In genomic region chr1:51875291-51875772, GRCh38 we compare ENCODE assay signal across 11 cellular contexts. TPM values are rescaled to one million over a fixed set of nuclear protein-coding genes. Genes with fewer than 3 reads are reported as not detected.
A peak's percentile ranks its signal among the peaks of the same experiment; 100 is the strongest.
DNase-seq lines count a peak whose midpoint lies in the region; ATAC-seq and TF ChIP-seq lines count a peak whose summit lies in the region.
"Had no signal": no experiment of that assay in that cellular context is flagged by ENCODE, and none has a peak within 500 bp of the region (broad histone marks: within the 10 kb centered on the region; RNA-seq: fewer than 3 reads in every experiment).

No MANE protein-coding gene starts in this region.

- H4K20me1 ChIP-seq in MM.1S (ENCODE audit: insufficient read depth, low read length) (no peaks in the 10 kb centered on the region), osteoblast (ENCODE audit: insufficient read depth, low read length) (peaks cover 20% of the 10 kb centered on the region)

- no peaks in the 10 kb centered on the region for H3K27me3 Mint-ChIP-seq in activated CD8-positive, alpha-beta memory T cell treated with anti-CD3 and anti-CD28 coated beads, Interleukin-2, amount 10 ng/mL, durations not matched to agents 7 days and 5 days
- no peaks in the 10 kb centered on the region for H3K27me3 Mint-ChIP-seq in brain
- H3K27me3 Mint-ChIP-seq in stimulated activated memory B cell treated with anti-CD40 and anti-IgM and Interleukin-4, amounts not matched to agents 10 μg/mL and 1 μg/mL and 100 μg/mL, for 72 hours: no peaks in the 10 kb centered on the region

- DNase-seq in activated CD8-positive, alpha-beta memory T cell treated with anti-CD3 and anti-CD28 coated beads, Interleukin-2, amount 10 ng/mL, durations not matched to agents 7 days and 5 days: no peak
- no peak for DNase-seq in activated CD8-positive, alpha-beta memory T cell treated with anti-CD3 and anti-CD28 coated beads, Interleukin-2, amount 50 U/mL, for 48 hours
- DNase-seq in MM.1S (no peak), osteoblast (ENCODE audit: insufficient read length, low spot score, missing footprints) (no peak), Kasumi-1 (lab: John Stamatoyannopoulos, UW) (no peak)
- DNase-seq: foreskin keratinocyte; NCI-H187 treated with DMSO at 0.1 percent for 48 hours; stimulated activated naive CD4-positive, alpha-beta T cell treated with Interleukin-2 at 50 U/mL for 16 hours had no signal

- H3K27ac Mint-ChIP-seq in activated CD8-positive, alpha-beta memory T cell treated with anti-CD3 and anti-CD28 coated beads, Interleukin-2, amount 10 ng/mL, durations not matched to agents 7 days and 5 days: peak overlapping the region; percentile 22
- peak overlapping the region in 3 of 5 experiments; percentile 29 to 64 (median 62) for H3K27ac Mint-ChIP-seq in brain
- H3K27ac Mint-ChIP-seq in stimulated activated memory B cell treated with anti-CD40 and anti-IgM and Interleukin-4, amounts not matched to agents 10 μg/mL and 1 μg/mL and 100 μg/mL, for 72 hours: no peak overlapping the region

- H3K9me3 ChIP-seq in MM.1S (replicated peaks; ENCODE audit: insufficient read depth, low read length): no peaks in the 10 kb centered on the region
- H3K9me3 ChIP-seq in osteoblast (ENCODE audit: low read depth, low read length): no peaks in the 10 kb centered on the region

- H3K27me3 ChIP-seq in MM.1S (replicated peaks; ENCODE audit: insufficient read depth, low read length) (no peaks in the 10 kb centered on the region), osteoblast (ENCODE audit: insufficient read depth, low read length) (no peaks in the 10 kb centered on the region)
- H3K27me3 ChIP-seq: foreskin keratinocyte had no signal

- H3K27ac ChIP-seq in MM.1S (ENCODE audit: low read length): no peak overlapping the region
- no peak overlapping the region for H3K27ac ChIP-seq in osteoblast (ENCODE audit: low read depth, low read length)
- H3K27ac ChIP-seq: foreskin keratinocyte had no signal

- ATAC-seq in activated CD8-positive, alpha-beta memory T cell treated with anti-CD3 and anti-CD28 coated beads, Interleukin-2, amount 10 ng/mL, durations not matched to agents 7 days and 5 days: no peak
- ATAC-seq in HG02571 (IDR thresholded peaks at IDR 0.05; ENCODE audit: unreplicated experiment): no peak
- ATAC-seq in stimulated activated memory B cell treated with anti-CD40 and anti-IgM and Interleukin-4, amounts not matched to agents 10 μg/mL and 1 μg/mL and 100 μg/mL, for 72 hours: no peak
- ATAC-seq: foreskin keratinocyte had no signal

- no peak overlapping the region for H3K9ac ChIP-seq in MM.1S (ENCODE audit: low read length)

- H3K79me2 ChIP-seq in MM.1S (ENCODE audit: low read length) (peaks cover 72% of the 10 kb centered on the region), osteoblast (ENCODE audit: insufficient read depth, low read length) (peaks cover 79% of the 10 kb centered on the region)

- peaks cover 46% of the 10 kb centered on the region for H3K4me1 Mint-ChIP-seq in activated CD8-positive, alpha-beta memory T cell treated with anti-CD3 and anti-CD28 coated beads, Interleukin-2, amount 10 ng/mL, durations not matched to agents 7 days and 5 days
- H3K4me1 Mint-ChIP-seq in brain: peaks cover 20% of the 10 kb centered on the region
- H3K4me1 Mint-ChIP-seq in stimulated activated memory B cell treated with anti-CD40 and anti-IgM and Interleukin-4, amounts not matched to agents 10 μg/mL and 1 μg/mL and 100 μg/mL, for 72 hours: peaks cover 35% of the 10 kb centered on the region

- CTCF ChIA-PET in activated CD8-positive, alpha-beta memory T cell treated with anti-CD3 and anti-CD28 coated beads, Interleukin-2, amount 10 ng/mL, durations not matched to agents 7 days and 5 days (lab: Charles Lee): no interaction called here

- H3K4me3 ChIP-seq in MM.1S (ENCODE audit: low read length) (no peak overlapping the region), osteoblast (ENCODE audit: insufficient read depth, low read length) (peak overlapping the region; percentile 5)

- H3K4me2 ChIP-seq in MM.1S (ENCODE audit: low read depth, low read length): peak overlapping the region; percentile 76; the same call in 1 of the 2 replicates
- peak overlapping the region; percentile 68 for H3K4me2 ChIP-seq in osteoblast (ENCODE audit: insufficient read depth, low read length)

- H3K36me3 Mint-ChIP-seq in activated CD8-positive, alpha-beta memory T cell treated with anti-CD3 and anti-CD28 coated beads, Interleukin-2, amount 10 ng/mL, durations not matched to agents 7 days and 5 days: peaks cover 30% of the 10 kb centered on the region
- peaks cover 34% of the 10 kb centered on the region for H3K36me3 Mint-ChIP-seq in brain
- H3K36me3 Mint-ChIP-seq in stimulated activated memory B cell treated with anti-CD40 and anti-IgM and Interleukin-4, amounts not matched to agents 10 μg/mL and 1 μg/mL and 100 μg/mL, for 72 hours: peaks cover 17% of the 10 kb centered on the region

- H3K9me2 ChIP-seq in MM.1S (replicated peaks; ENCODE audit: insufficient read depth, low read length): no peaks in the 10 kb centered on the region

- H3K4me1 ChIP-seq in MM.1S (ENCODE audit: low read length): peaks cover 37% of the 10 kb centered on the region
- peaks cover 18% of the 10 kb centered on the region for H3K4me1 ChIP-seq in osteoblast (ENCODE audit: insufficient read depth, low read length)

- H3K9me3 Mint-ChIP-seq in activated CD8-positive, alpha-beta memory T cell treated with anti-CD3 and anti-CD28 coated beads, Interleukin-2, amount 10 ng/mL, durations not matched to agents 7 days and 5 days (ENCODE audit: low read depth): no peaks in the 10 kb centered on the region
- H3K9me3 Mint-ChIP-seq in brain: no peaks in the 10 kb centered on the region
- no peaks in the 10 kb centered on the region for H3K9me3 Mint-ChIP-seq in stimulated activated memory B cell treated with anti-CD40 and anti-IgM and Interleukin-4, amounts not matched to agents 10 μg/mL and 1 μg/mL and 100 μg/mL, for 72 hours

- H3K4me3 Mint-ChIP-seq in activated CD8-positive, alpha-beta memory T cell treated with anti-CD3 and anti-CD28 coated beads, Interleukin-2, amount 10 ng/mL, durations not matched to agents 7 days and 5 days: peak overlapping the region; percentile 27
- peak overlapping the region in 2 of 5 experiments; percentile 67 to 83 for H3K4me3 Mint-ChIP-seq in brain
- H3K4me3 Mint-ChIP-seq in stimulated activated memory B cell treated with anti-CD40 and anti-IgM and Interleukin-4, amounts not matched to agents 10 μg/mL and 1 μg/mL and 100 μg/mL, for 72 hours: no peak overlapping the region

- no peak overlapping the region for H2AFZ ChIP-seq in MM.1S (ENCODE audit: low read length)
- H2AFZ ChIP-seq in osteoblast (ENCODE audit: low read length): no peak overlapping the region

- H3K36me3 ChIP-seq in MM.1S (replicated peaks; ENCODE audit: insufficient read depth, low read length) (no peaks in the 10 kb centered on the region; the same call in 1 of the 2 replicates), osteoblast (ENCODE audit: insufficient read depth, low read length) (no peaks in the 10 kb centered on the region)

- TF ChIP-seq CTCF in MM.1S (IDR thresholded peaks at IDR 0.05; ENCODE audit: low read length) (no peak), brain (conservative IDR thresholded peaks at IDR 0.05) (no peak), osteoblast (IDR thresholded peaks at IDR 0.05; ENCODE audit: extremely low read depth, low read depth, low read length) (no peak)

- peaks cover 41% of the 10 kb centered on the region for H3F3A ChIP-seq in MM.1S (ENCODE audit: insufficient read depth, low read length)

RNA-seq across cellular contexts. Expression of gene NRDC, which starts 3.2 kb away (rescaled TPM):
- total RNA-seq in activated CD8-positive, alpha-beta memory T cell treated with anti-CD3 and anti-CD28 coated beads, Interleukin-2, amount 10 ng/mL, durations not matched to agents 7 days and 5 days: 100 to 1,000 TPM; 190 to 208 TPM
- polyA plus RNA-seq in brain (ENCODE audit: insufficient read depth, low read depth, low replicate concordance): 110 TPM
- total RNA-seq in osteoblast: 81.4 and 90.5 TPM in 2 replicates
